Comparison of ENCODE assay signal across 1 cellular context in genomic region chr2:219576505-219577388, GRCh38.
TF ChIP-seq lines count a peak whose summit lies in the region.

No MANE protein-coding gene starts in this region.

TF ChIP-seq in HepG2, 621 proteins besides CTCF, POLR2A, EP300 and RAD21 (continued from another document and continues in another):
- TF ChIP-seq, protein P1, sequence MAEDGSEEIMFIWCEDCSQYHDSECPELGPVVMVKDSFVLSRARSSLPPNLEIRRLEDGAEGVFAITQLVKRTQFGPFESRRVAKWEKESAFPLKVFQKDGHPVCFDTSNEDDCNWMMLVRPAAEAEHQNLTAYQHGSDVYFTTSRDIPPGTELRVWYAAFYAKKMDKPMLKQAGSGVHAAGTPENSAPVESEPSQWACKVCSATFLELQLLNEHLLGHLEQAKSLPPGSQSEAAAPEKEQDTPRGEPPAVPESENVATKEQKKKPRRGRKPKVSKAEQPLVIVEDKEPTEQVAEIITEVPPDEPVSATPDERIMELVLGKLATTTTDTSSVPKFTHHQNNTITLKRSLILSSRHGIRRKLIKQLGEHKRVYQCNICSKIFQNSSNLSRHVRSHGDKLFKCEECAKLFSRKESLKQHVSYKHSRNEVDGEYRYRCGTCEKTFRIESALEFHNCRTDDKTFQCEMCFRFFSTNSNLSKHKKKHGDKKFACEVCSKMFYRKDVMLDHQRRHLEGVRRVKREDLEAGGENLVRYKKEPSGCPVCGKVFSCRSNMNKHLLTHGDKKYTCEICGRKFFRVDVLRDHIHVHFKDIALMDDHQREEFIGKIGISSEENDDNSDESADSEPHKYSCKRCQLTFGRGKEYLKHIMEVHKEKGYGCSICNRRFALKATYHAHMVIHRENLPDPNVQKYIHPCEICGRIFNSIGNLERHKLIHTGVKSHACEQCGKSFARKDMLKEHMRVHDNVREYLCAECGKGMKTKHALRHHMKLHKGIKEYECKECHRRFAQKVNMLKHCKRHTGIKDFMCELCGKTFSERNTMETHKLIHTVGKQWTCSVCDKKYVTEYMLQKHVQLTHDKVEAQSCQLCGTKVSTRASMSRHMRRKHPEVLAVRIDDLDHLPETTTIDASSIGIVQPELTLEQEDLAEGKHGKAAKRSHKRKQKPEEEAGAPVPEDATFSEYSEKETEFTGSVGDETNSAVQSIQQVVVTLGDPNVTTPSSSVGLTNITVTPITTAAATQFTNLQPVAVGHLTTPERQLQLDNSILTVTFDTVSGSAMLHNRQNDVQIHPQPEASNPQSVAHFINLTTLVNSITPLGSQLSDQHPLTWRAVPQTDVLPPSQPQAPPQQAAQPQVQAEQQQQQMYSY (CRISPR knock-in tag; IDR thresholded peaks at IDR 0.05), result no peak
- TF ChIP-seq PHF21A (CRISPR knock-in tag; IDR thresholded peaks at IDR 0.05) (peak; percentile 99), DMTF1 (CRISPR knock-in tag; IDR thresholded peaks at IDR 0.05) (no peak), ZNF556 (CRISPR knock-in tag; IDR thresholded peaks at IDR 0.05; ENCODE audit: borderline replicate concordance) (peak; percentile 99), TCF12 (IDR thresholded peaks at IDR 0.05) (no peak), TCF12 (CRISPR knock-in tag; IDR thresholded peaks at IDR 0.05) (peak; percentile 96), MBD4 (IDR thresholded peaks at IDR 0.05; ENCODE audit: borderline replicate concordance, low read length) (no peak), TBX2 (CRISPR knock-in tag; IDR thresholded peaks at IDR 0.05; ENCODE audit: borderline replicate concordance) (peak; percentile 98), ZNF546 (CRISPR knock-in tag; conservative IDR thresholded peaks at IDR 0.05) (peak; percentile 96), ZNF558 (CRISPR knock-in tag; IDR thresholded peaks at IDR 0.05; ENCODE audit: borderline replicate concordance) (no peak), ZNF44 (CRISPR knock-in tag; IDR thresholded peaks at IDR 0.05) (0 out of 2 replicates have a peak, but pooled peaks have one; percentile 46), ZNF687 (CRISPR knock-in tag; IDR thresholded peaks at IDR 0.05) (peak; percentile 98), XRCC5 (optimal IDR thresholded peaks at IDR 0.05; ENCODE audit: low read length) (peak; percentile 97), ZNF501 (CRISPR knock-in tag; IDR thresholded peaks at IDR 0.05) (peak; percentile 95), SRSF9 (IDR thresholded peaks at IDR 0.05; ENCODE audit: borderline replicate concordance, insufficient read depth, low read depth, low read length, poor library complexity, severe bottlenecking) (no peak), KDM4B (CRISPR knock-in tag; IDR thresholded peaks at IDR 0.05) (peak; percentile 85), SPEN (CRISPR knock-in tag; IDR thresholded peaks at IDR 0.05; ENCODE audit: low read depth) (peak; percentile 85; the same call in 1 of the 2 replicates), KLF9 (CRISPR knock-in tag; IDR thresholded peaks at IDR 0.05; ENCODE audit: low read depth) (no peak; the same call in 1 of the 2 replicates), CEBPG (CRISPR knock-in tag; IDR thresholded peaks at IDR 0.05) (peak; percentile 83), ZNF160 (CRISPR knock-in tag; IDR thresholded peaks at IDR 0.05) (peak; percentile 90), MYNN (CRISPR knock-in tag; IDR thresholded peaks at IDR 0.05; ENCODE audit: low read depth) (peak; percentile 67; the same call in 1 of the 2 replicates), FOXP1 (IDR thresholded peaks at IDR 0.05) (peak; percentile 52; the same call in 1 of the 2 replicates), FOXP1 (CRISPR knock-in tag; IDR thresholded peaks at IDR 0.05) (peak; percentile 80; the same call in 1 of the 2 replicates), ZNF772 (CRISPR knock-in tag; IDR thresholded peaks at IDR 0.05) (peak; percentile 77), REPIN1 (CRISPR knock-in tag; IDR thresholded peaks at IDR 0.05; ENCODE audit: borderline replicate concordance, low read depth) (peak; percentile 90; the same call in 1 of the 2 replicates), ZNF557 (CRISPR knock-in tag; IDR thresholded peaks at IDR 0.05) (peak; percentile 88), KLF13 (CRISPR knock-in tag; IDR thresholded peaks at IDR 0.05) (no peak), CHCHD3 (CRISPR knock-in tag; IDR thresholded peaks at IDR 0.05) (0 out of 2 replicates have a peak, but pooled peaks have one; percentile 25), TFAP4 (IDR thresholded peaks at IDR 0.05; ENCODE audit: borderline replicate concordance, low read depth) (peak; percentile 83), KDM1A (CRISPR knock-in tag; IDR thresholded peaks at IDR 0.05) (peak; percentile 40; the same call in 1 of the 2 replicates), SIX1 (CRISPR knock-in tag; IDR thresholded peaks at IDR 0.05; ENCODE audit: borderline replicate concordance) (peak; percentile 80)
- TF ChIP-seq, protein P2, sequence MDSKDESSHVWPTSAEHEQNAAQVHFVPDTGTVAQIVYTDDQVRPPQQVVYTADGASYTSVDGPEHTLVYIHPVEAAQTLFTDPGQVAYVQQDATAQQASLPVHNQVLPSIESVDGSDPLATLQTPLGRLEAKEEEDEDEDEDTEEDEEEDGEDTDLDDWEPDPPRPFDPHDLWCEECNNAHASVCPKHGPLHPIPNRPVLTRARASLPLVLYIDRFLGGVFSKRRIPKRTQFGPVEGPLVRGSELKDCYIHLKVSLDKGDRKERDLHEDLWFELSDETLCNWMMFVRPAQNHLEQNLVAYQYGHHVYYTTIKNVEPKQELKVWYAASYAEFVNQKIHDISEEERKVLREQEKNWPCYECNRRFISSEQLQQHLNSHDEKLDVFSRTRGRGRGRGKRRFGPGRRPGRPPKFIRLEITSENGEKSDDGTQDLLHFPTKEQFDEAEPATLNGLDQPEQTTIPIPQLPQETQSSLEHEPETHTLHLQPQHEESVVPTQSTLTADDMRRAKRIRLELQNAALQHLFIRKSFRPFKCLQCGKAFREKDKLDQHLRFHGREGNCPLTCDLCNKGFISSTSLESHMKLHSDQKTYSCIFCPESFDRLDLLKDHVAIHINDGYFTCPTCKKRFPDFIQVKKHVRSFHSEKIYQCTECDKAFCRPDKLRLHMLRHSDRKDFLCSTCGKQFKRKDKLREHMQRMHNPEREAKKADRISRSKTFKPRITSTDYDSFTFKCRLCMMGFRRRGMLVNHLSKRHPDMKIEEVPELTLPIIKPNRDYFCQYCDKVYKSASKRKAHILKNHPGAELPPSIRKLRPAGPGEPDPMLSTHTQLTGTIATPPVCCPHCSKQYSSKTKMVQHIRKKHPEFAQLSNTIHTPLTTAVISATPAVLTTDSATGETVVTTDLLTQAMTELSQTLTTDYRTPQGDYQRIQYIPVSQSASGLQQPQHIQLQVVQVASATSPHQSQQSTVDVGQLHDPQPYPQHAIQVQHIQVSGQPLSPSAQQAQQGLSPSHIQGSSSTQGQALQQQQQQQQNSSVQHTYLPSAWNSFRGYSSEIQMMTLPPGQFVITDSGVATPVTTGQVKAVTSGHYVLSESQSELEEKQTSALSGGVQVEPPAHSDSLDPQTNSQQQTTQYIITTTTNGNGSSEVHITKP (CRISPR knock-in tag; IDR thresholded peaks at IDR 0.05; ENCODE audit: low read depth), result peak; percentile 92
- TF ChIP-seq, protein P3, sequence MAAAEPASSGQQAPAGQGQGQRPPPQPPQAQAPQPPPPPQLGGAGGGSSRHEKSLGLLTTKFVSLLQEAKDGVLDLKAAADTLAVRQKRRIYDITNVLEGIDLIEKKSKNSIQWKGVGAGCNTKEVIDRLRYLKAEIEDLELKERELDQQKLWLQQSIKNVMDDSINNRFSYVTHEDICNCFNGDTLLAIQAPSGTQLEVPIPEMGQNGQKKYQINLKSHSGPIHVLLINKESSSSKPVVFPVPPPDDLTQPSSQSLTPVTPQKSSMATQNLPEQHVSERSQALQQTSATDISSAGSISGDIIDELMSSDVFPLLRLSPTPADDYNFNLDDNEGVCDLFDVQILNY (CRISPR knock-in tag; conservative IDR thresholded peaks at IDR 0.05), result no peak
- TF ChIP-seq, protein P4, sequence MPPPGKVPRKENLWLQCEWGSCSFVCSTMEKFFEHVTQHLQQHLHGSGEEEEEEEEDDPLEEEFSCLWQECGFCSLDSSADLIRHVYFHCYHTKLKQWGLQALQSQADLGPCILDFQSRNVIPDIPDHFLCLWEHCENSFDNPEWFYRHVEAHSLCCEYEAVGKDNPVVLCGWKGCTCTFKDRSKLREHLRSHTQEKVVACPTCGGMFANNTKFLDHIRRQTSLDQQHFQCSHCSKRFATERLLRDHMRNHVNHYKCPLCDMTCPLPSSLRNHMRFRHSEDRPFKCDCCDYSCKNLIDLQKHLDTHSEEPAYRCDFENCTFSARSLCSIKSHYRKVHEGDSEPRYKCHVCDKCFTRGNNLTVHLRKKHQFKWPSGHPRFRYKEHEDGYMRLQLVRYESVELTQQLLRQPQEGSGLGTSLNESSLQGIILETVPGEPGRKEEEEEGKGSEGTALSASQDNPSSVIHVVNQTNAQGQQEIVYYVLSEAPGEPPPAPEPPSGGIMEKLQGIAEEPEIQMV (CRISPR knock-in tag; IDR thresholded peaks at IDR 0.05; ENCODE audit: low read depth), result peak; percentile 75; the same call in 1 of the 2 replicates
- TF ChIP-seq, protein P5, sequence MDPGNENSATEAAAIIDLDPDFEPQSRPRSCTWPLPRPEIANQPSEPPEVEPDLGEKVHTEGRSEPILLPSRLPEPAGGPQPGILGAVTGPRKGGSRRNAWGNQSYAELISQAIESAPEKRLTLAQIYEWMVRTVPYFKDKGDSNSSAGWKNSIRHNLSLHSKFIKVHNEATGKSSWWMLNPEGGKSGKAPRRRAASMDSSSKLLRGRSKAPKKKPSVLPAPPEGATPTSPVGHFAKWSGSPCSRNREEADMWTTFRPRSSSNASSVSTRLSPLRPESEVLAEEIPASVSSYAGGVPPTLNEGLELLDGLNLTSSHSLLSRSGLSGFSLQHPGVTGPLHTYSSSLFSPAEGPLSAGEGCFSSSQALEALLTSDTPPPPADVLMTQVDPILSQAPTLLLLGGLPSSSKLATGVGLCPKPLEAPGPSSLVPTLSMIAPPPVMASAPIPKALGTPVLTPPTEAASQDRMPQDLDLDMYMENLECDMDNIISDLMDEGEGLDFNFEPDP (CRISPR knock-in tag; conservative IDR thresholded peaks at IDR 0.05), result no peak
- TF ChIP-seq, protein P6, sequence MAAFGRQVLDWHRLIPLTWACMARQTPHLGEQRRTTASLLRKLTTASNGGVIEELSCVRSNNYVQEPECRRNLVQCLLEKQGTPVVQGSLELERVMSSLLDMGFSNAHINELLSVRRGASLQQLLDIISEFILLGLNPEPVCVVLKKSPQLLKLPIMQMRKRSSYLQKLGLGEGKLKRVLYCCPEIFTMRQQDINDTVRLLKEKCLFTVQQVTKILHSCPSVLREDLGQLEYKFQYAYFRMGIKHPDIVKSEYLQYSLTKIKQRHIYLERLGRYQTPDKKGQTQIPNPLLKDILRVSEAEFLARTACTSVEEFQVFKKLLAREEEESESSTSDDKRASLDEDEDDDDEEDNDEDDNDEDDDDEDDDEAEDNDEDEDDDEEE (CRISPR knock-in tag; IDR thresholded peaks at IDR 0.05), result 0 out of 2 replicates have a peak, but pooled peaks have one; percentile 12
